20 cellular contexts compared by ENCODE assay signal in the genomic region with DNA sequence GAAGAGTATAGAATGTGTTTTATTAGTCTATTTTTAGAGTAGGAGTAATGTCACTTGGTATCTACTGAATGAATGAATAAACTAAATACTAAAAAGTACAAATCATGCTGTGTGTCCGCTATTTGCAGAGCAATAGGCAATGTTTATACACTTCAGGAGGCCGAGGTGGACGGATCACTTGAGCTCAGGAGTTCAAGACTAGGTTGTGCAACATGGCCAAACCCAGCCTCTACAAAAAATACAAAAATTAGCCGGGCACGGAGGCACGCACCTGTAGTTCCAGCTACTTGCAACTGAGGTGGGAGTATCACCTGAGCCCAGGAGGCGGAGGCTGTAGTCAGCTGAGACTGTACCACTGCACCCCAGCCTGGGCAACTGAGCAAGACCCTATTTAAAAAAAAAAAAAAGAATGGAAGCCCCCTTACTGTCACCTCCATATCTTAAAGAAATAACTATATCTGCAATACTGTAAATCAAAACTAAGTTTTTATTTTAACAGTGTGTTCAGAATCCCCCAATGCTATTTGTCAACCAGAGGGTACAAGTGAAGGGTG.
DNase-seq lines count a peak whose midpoint lies in the region; ATAC-seq and TF ChIP-seq lines count a peak whose summit lies in the region.
"Had no signal": no experiment of that assay in that cellular context is flagged by ENCODE, and none has a peak within 500 bp of the region (broad histone marks: within the 10 kb centered on the region; RNA-seq: fewer than 3 reads in every experiment).

No MANE protein-coding gene starts in this region.

- H3K9me3 ChIP-seq in neural progenitor cell (ENCODE audit: low read depth) (no peaks in the 10 kb centered on the region), H9 (ENCODE audit: control insufficient read depth, low read depth, low read length) (no peaks in the 10 kb centered on the region)

- H3K9me3 Mint-ChIP-seq in activated naive CD4-positive, alpha-beta T cell treated with anti-CD3 and anti-CD28 coated beads, Interleukin-2, amount 10 ng/mL, durations not matched to agents 7 days and 5 days: no peaks in the 10 kb centered on the region
- H3K9me3 Mint-ChIP-seq in activated naive CD4-positive, alpha-beta T cell treated with anti-CD3 and anti-CD28 coated beads for 36 hours: no peaks in the 10 kb centered on the region
- no peaks in the 10 kb centered on the region for H3K9me3 Mint-ChIP-seq in neural progenitor cell
- H3K9me3 Mint-ChIP-seq in type B pancreatic cell: no peaks in the 10 kb centered on the region
- H3K9me3 Mint-ChIP-seq in H9: no peaks in the 10 kb centered on the region

- peak overlapping the region; percentile 42 for H3K27ac Mint-ChIP-seq in activated naive CD4-positive, alpha-beta T cell treated with anti-CD3 and anti-CD28 coated beads, Interleukin-2, amount 10 ng/mL, durations not matched to agents 7 days and 5 days
- no peak overlapping the region for H3K27ac Mint-ChIP-seq in activated naive CD4-positive, alpha-beta T cell treated with anti-CD3 and anti-CD28 coated beads for 36 hours
- H3K27ac Mint-ChIP-seq in neural progenitor cell: no peak overlapping the region
- H3K27ac Mint-ChIP-seq in type B pancreatic cell: peak overlapping the region; percentile 25
- H3K27ac Mint-ChIP-seq in H9: no peak overlapping the region
- H3K27ac Mint-ChIP-seq: CD14-positive monocyte had no signal

- H3K4me3 Mint-ChIP-seq in activated naive CD4-positive, alpha-beta T cell treated with anti-CD3 and anti-CD28 coated beads, Interleukin-2, amount 10 ng/mL, durations not matched to agents 7 days and 5 days: no peak overlapping the region
- no peak overlapping the region for H3K4me3 Mint-ChIP-seq in activated naive CD4-positive, alpha-beta T cell treated with anti-CD3 and anti-CD28 coated beads for 36 hours
- H3K4me3 Mint-ChIP-seq in neural progenitor cell (no peak overlapping the region), type B pancreatic cell (no peak overlapping the region), H9 (no peak overlapping the region)
- H3K4me3 Mint-ChIP-seq: CD14-positive monocyte had no signal

- H3K14ac ChIP-seq in H9 (ENCODE audit: insufficient read depth, low read length): no peak overlapping the region

- H3F3A ChIP-seq in neural progenitor cell (ENCODE audit: low read depth): peaks cover 5% of the 10 kb centered on the region

- H3K18ac ChIP-seq in H9 (ENCODE audit: insufficient read length, low read depth, low read length): no peak overlapping the region

- no peak overlapping the region for H3K23ac ChIP-seq in H9 (ENCODE audit: insufficient read length, low read depth, low read length)

- no peak for ATAC-seq in GM19467 (IDR thresholded peaks at IDR 0.05; ENCODE audit: unreplicated experiment)

- H2BK12ac ChIP-seq in H9 (ENCODE audit: insufficient read length, low read depth, low read length): no peak overlapping the region

- no peak for TF ChIP-seq CTCF in neural progenitor cell (IDR thresholded peaks at IDR 0.05)
- TF ChIP-seq CTCF in type B pancreatic cell (conservative IDR thresholded peaks at IDR 0.05): no peak
- no peak for TF ChIP-seq CTCF in H9 (conservative IDR thresholded peaks at IDR 0.05)

- no peaks in the 10 kb centered on the region for H3K36me3 ChIP-seq in neural progenitor cell

- H2BK5ac ChIP-seq in H9 (ENCODE audit: insufficient read length, low read length): no peak overlapping the region

- H2AFZ ChIP-seq in neural progenitor cell (replicated peaks) (no peak overlapping the region), H9 (ENCODE audit: low read length) (no peak overlapping the region)
- H2AFZ ChIP-seq: PC-9 had no signal

- H3K4ac ChIP-seq in H9 (ENCODE audit: low read depth, low read length): no peak overlapping the region

- H3K79me1 ChIP-seq in H9 (ENCODE audit: insufficient read depth, low read depth, low read length, poor library complexity, severe bottlenecking): no peaks in the 10 kb centered on the region

- no peak overlapping the region for H2BK120ac ChIP-seq in H9 (ENCODE audit: low read depth, low read length, poor library complexity, severe bottlenecking)

- DNase-seq in activated naive CD4-positive, alpha-beta T cell treated with anti-CD3 and anti-CD28 coated beads, Interleukin-2, amount 10 ng/mL, durations not matched to agents 7 days and 5 days: no peak
- DNase-seq in activated naive CD4-positive, alpha-beta T cell treated with anti-CD3 and anti-CD28 coated beads for 36 hours: no peak
- peak; percentile 22 for DNase-seq in brain pericyte (ENCODE audit: low read depth, low spot score)
- no peak for DNase-seq in neural progenitor cell (ENCODE audit: low spot score)
- no peak for DNase-seq in type B pancreatic cell (ENCODE audit: extremely low spot score, unreplicated experiment)
- DNase-seq in H9: no peak
- DNase-seq in SKM-1 treated with dmso at 0.1 percent for 144 hours (lab: John Stamatoyannopoulos, UW; ENCODE audit: unreplicated experiment): no peak
- DNase-seq: AML-193, DMS 273 treated with DMSO at 0.1 percent for 48 hours, DND-41, MM.1S, NCI-H1092 treated with DMSO at 0.1 percent for 48 hours, NCI-H146, NCI-H2029 treated with DMSO at 0.1 percent for 48 hours, NCI-H2171, NCI-H526, PC-9 had no signal

- H3K23me2 ChIP-seq in H9 (ENCODE audit: insufficient read length, low read depth, low read length, poor library complexity, severe bottlenecking): no peaks in the 10 kb centered on the region

- CTCF ChIA-PET in activated naive CD4-positive, alpha-beta T cell treated with anti-CD3 and anti-CD28 coated beads, Interleukin-2, amount 10 ng/mL, durations not matched to agents 7 days and 5 days (lab: Charles Lee): interaction anchor here (1.7 kb wide), 1 partner anchor 35 kb away, joined by 3 read pairs; no protein-coding TSS in a partner anchor
- CTCF ChIA-PET in activated naive CD4-positive, alpha-beta T cell treated with anti-CD3 and anti-CD28 coated beads for 36 hours (lab: Charles Lee): interaction anchor here (0.6 kb wide), 1 partner anchor 54 kb away, joined by 3 read pairs; no protein-coding TSS in a partner anchor

- H3K4me2 ChIP-seq in neural progenitor cell (no peak overlapping the region), H9 (ENCODE audit: insufficient read depth, insufficient read length, low read length) (no peak overlapping the region)
- H3K4me2 ChIP-seq: PC-9 had no signal

- no peak overlapping the region for H2BK15ac ChIP-seq in H9 (ENCODE audit: low read depth, low read length)

- no peak overlapping the region for H3K56ac ChIP-seq in H9 (ENCODE audit: insufficient read length, low read depth, low read length)

- no peak overlapping the region for H2AK5ac ChIP-seq in H9 (ENCODE audit: insufficient read length, low read length)

- no peak overlapping the region for H3T11ph ChIP-seq in H9 (ENCODE audit: low read length)

- H4K20me1 ChIP-seq in neural progenitor cell (ENCODE audit: low read depth) (no peaks in the 10 kb centered on the region), H9 (ENCODE audit: control insufficient read depth, insufficient read depth, insufficient read length) (no peaks in the 10 kb centered on the region)

- intact Hi-C loops in activated naive CD4-positive, alpha-beta T cell treated with anti-CD3 and anti-CD28 coated beads for 36 hours (cut with micrococcal nuclease): no loop called here

- H3K4me1 Mint-ChIP-seq in activated naive CD4-positive, alpha-beta T cell treated with anti-CD3 and anti-CD28 coated beads, Interleukin-2, amount 10 ng/mL, durations not matched to agents 7 days and 5 days: peaks cover 9% of the 10 kb centered on the region
- H3K4me1 Mint-ChIP-seq in activated naive CD4-positive, alpha-beta T cell treated with anti-CD3 and anti-CD28 coated beads for 36 hours (ENCODE audit: low read depth): peaks cover 10% of the 10 kb centered on the region
- peaks cover 23% of the 10 kb centered on the region for H3K4me1 Mint-ChIP-seq in neural progenitor cell
- H3K4me1 Mint-ChIP-seq in type B pancreatic cell (ENCODE audit: unreplicated experiment): peaks cover 25% of the 10 kb centered on the region
- no peaks in the 10 kb centered on the region for H3K4me1 Mint-ChIP-seq in H9
- H3K4me1 Mint-ChIP-seq: CD14-positive monocyte had no signal

- no peak overlapping the region for H3K9ac ChIP-seq in neural progenitor cell
- no peak overlapping the region for H3K9ac ChIP-seq in H9 (ENCODE audit: extremely low read depth, insufficient read length, low read length)

- H3K79me2 ChIP-seq in neural progenitor cell (ENCODE audit: low read depth) (no peaks in the 10 kb centered on the region), H9 (ENCODE audit: insufficient read depth, low read length) (no peaks in the 10 kb centered on the region)

- H3K36me3 Mint-ChIP-seq in activated naive CD4-positive, alpha-beta T cell treated with anti-CD3 and anti-CD28 coated beads, Interleukin-2, amount 10 ng/mL, durations not matched to agents 7 days and 5 days: peaks cover 19% of the 10 kb centered on the region
- H3K36me3 Mint-ChIP-seq in activated naive CD4-positive, alpha-beta T cell treated with anti-CD3 and anti-CD28 coated beads for 36 hours (ENCODE audit: low read depth): peaks cover 4% of the 10 kb centered on the region
- H3K36me3 Mint-ChIP-seq in neural progenitor cell: peaks cover 18% of the 10 kb centered on the region
- peaks cover 24% of the 10 kb centered on the region for H3K36me3 Mint-ChIP-seq in type B pancreatic cell
- H3K36me3 Mint-ChIP-seq in H9 (ENCODE audit: insufficient read depth in 1 of 3, low read depth in 3 of 3): peaks cover 4 to 33% (median 7%) of the 10 kb centered on the region in 3 experiments; a peak in 5 of 7 replicates

- H3K27me3 ChIP-seq in neural progenitor cell: no peaks in the 10 kb centered on the region
- H3K27me3 ChIP-seq in H9 (ENCODE audit: insufficient read depth, low read length): no peaks in the 10 kb centered on the region

- H3K27me3 Mint-ChIP-seq in activated naive CD4-positive, alpha-beta T cell treated with anti-CD3 and anti-CD28 coated beads, Interleukin-2, amount 10 ng/mL, durations not matched to agents 7 days and 5 days: no peaks in the 10 kb centered on the region
- H3K27me3 Mint-ChIP-seq in activated naive CD4-positive, alpha-beta T cell treated with anti-CD3 and anti-CD28 coated beads for 36 hours (ENCODE audit: low read depth): no peaks in the 10 kb centered on the region
- H3K27me3 Mint-ChIP-seq in neural progenitor cell (ENCODE audit: insufficient read depth, low read depth) (no peaks in the 10 kb centered on the region), type B pancreatic cell (no peaks in the 10 kb centered on the region), H9 (ENCODE audit: low read depth) (no peaks in the 10 kb centered on the region)

- no peak overlapping the region for H4K8ac ChIP-seq in H9 (replicated peaks; ENCODE audit: insufficient read length, low read depth, low read length)

- H3K27ac ChIP-seq in neural progenitor cell: peak overlapping the region; percentile 46
- no peak overlapping the region for H3K27ac ChIP-seq in H9 (ENCODE audit: insufficient read length, low read depth, low read length)
- H3K27ac ChIP-seq: 22Rv1, PC-9 had no signal

- no CpG with 5 or more reads among the region's 7 CpGs for WGBS in H9 (ENCODE audit: extremely low coverage, insufficient read length, low lambda C conversion rate)

- no peak overlapping the region for H4K5ac ChIP-seq in H9 (ENCODE audit: insufficient read length, low read depth, low read length)

- no peak overlapping the region for H2BK20ac ChIP-seq in H9 (ENCODE audit: low read depth, low read length, poor library complexity, severe bottlenecking)

- H3K4me1 ChIP-seq in neural progenitor cell (no peaks in the 10 kb centered on the region), H9 (ENCODE audit: insufficient read depth, low read length) (no peaks in the 10 kb centered on the region)

- no peak overlapping the region for H3K4me3 ChIP-seq in neural progenitor cell
- H3K4me3 ChIP-seq: PC-9 had no signal

- H4K91ac ChIP-seq in H9 (ENCODE audit: insufficient read length, low read depth, low read length): no peak overlapping the region

Comparison
In these comparisons a context has a peak if more than half of its experiments do, and no peak if none do; other contexts are left out.
1. H3K27ac Mint-ChIP-seq: peak in activated naive CD4-positive, alpha-beta T cell treated with anti-CD3 and anti-CD28 coated beads, Interleukin-2, amount 10 ng/mL, durations not matched to agents 7 days and 5 days (single experiment) and type B pancreatic cell (single experiment); none in activated naive CD4-positive, alpha-beta T cell treated with anti-CD3 and anti-CD28 coated beads for 36 hours (single experiment), neural progenitor cell (single experiment) and H9 (0 of 3).